ENCODE assay signal across 1 cellular context in genomic region chr10:69410487-69410886, GRCh38.
A peak's percentile ranks its signal among the peaks of the same experiment; 100 is the strongest.
TF ChIP-seq lines count a peak whose summit lies in the region.

No MANE protein-coding gene starts in this region.

TF ChIP-seq in K562, 482 proteins besides CTCF, POLR2A, EP300 and RAD21 (continued from another document and continues in another):
- TF ChIP-seq, protein P1, sequence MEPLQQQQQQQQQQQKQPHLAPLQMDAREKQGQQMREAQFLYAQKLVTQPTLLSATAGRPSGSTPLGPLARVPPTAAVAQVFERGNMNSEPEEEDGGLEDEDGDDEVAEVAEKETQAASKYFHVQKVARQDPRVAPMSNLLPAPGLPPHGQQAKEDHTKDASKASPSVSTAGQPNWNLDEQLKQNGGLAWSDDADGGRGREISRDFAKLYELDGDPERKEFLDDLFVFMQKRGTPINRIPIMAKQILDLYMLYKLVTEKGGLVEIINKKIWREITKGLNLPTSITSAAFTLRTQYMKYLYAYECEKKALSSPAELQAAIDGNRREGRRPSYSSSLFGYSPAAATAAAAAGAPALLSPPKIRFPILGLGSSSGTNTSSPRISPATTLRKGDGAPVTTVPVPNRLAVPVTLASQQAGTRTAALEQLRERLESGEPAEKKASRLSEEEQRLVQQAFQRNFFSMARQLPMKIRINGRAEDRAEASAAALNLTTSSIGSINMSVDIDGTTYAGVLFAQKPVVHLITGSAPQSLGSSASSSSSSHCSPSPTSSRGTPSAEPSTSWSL (CRISPR knock-in tag; IDR thresholded peaks at IDR 0.05; ENCODE audit: borderline replicate concordance) = peak; percentile 90; the same call in 1 of the 2 replicates
- peak; percentile 61; the same call in 1 of the 2 replicates for TF ChIP-seq CREB5 (CRISPR knock-in tag; IDR thresholded peaks at IDR 0.05)
- 0 out of 2 replicates have a peak, but pooled peaks have one; percentile 21 for TF ChIP-seq BCL6 (CRISPR knock-in tag; IDR thresholded peaks at IDR 0.05)
- TF ChIP-seq GMEB1 (CRISPR knock-in tag; IDR thresholded peaks at IDR 0.05) = peak; percentile 63; the same call in 1 of the 2 replicates
- no peak for TF ChIP-seq FOXO4 (CRISPR knock-in tag; IDR thresholded peaks at IDR 0.05)
- TF ChIP-seq, protein P2, sequence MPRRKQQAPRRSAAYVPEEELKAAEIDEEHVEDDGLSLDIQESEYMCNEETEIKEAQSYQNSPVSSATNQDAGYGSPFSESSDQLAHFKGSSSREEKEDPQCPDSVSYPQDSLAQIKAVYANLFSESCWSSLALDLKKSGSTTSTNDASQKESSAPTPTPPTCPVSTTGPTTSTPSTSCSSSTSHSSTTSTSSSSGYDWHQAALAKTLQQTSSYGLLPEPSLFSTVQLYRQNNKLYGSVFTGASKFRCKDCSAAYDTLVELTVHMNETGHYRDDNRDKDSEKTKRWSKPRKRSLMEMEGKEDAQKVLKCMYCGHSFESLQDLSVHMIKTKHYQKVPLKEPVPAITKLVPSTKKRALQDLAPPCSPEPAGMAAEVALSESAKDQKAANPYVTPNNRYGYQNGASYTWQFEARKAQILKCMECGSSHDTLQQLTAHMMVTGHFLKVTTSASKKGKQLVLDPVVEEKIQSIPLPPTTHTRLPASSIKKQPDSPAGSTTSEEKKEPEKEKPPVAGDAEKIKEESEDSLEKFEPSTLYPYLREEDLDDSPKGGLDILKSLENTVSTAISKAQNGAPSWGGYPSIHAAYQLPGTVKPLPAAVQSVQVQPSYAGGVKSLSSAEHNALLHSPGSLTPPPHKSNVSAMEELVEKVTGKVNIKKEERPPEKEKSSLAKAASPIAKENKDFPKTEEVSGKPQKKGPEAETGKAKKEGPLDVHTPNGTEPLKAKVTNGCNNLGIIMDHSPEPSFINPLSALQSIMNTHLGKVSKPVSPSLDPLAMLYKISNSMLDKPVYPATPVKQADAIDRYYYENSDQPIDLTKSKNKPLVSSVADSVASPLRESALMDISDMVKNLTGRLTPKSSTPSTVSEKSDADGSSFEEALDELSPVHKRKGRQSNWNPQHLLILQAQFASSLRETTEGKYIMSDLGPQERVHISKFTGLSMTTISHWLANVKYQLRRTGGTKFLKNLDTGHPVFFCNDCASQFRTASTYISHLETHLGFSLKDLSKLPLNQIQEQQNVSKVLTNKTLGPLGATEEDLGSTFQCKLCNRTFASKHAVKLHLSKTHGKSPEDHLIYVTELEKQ (CRISPR knock-in tag; IDR thresholded peaks at IDR 0.05) = peak; percentile 83
- TF ChIP-seq ZNF592 (IDR thresholded peaks at IDR 0.05) = peak; percentile 94
- 0 out of 2 replicates have a peak, but pooled peaks have one; percentile 49 for TF ChIP-seq ZNF398 (CRISPR knock-in tag; IDR thresholded peaks at IDR 0.05)
- TF ChIP-seq MEF2D (tag; conservative IDR thresholded peaks at IDR 0.05; ENCODE audit: low read depth) = peak; percentile 94
- peak; percentile 79; the same call in 1 of the 2 replicates for TF ChIP-seq ZNF79 (CRISPR knock-in tag; IDR thresholded peaks at IDR 0.05; ENCODE audit: low read depth)
- peak; percentile 91 for TF ChIP-seq SMAD4 (CRISPR knock-in tag; conservative IDR thresholded peaks at IDR 0.05)
- TF ChIP-seq DDX20 (tag; IDR thresholded peaks at IDR 0.05; ENCODE audit: low read depth) = peak; percentile 89
- peak; percentile 64; the same call in 1 of the 2 replicates for TF ChIP-seq ZNF165 (CRISPR knock-in tag; IDR thresholded peaks at IDR 0.05; ENCODE audit: borderline replicate concordance)
- TF ChIP-seq ZNF445 (CRISPR knock-in tag; IDR thresholded peaks at IDR 0.05; ENCODE audit: low read depth) = no peak
- 0 out of 2 replicates have a peak, but pooled peaks have one; percentile 47 for TF ChIP-seq ILK (tag; IDR thresholded peaks at IDR 0.05; ENCODE audit: borderline replicate concordance, low read depth)
- TF ChIP-seq RAD51 (IDR thresholded peaks at IDR 0.05; ENCODE audit: borderline replicate concordance, low read depth) = no peak
- 0 out of 2 replicates have a peak, but pooled peaks have one; percentile 52 for TF ChIP-seq E2F3 (CRISPR knock-in tag; IDR thresholded peaks at IDR 0.05)
- TF ChIP-seq, protein P3, sequence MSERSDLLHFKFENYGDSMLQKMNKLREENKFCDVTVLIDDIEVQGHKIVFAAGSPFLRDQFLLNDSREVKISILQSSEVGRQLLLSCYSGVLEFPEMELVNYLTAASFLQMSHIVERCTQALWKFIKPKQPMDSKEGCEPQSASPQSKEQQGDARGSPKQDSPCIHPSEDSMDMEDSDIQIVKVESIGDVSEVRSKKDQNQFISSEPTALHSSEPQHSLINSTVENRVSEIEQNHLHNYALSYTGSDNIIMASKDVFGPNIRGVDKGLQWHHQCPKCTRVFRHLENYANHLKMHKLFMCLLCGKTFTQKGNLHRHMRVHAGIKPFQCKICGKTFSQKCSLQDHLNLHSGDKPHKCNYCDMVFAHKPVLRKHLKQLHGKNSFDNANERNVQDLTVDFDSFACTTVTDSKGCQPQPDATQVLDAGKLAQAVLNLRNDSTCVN (CRISPR knock-in tag; IDR thresholded peaks at IDR 0.05) = peak; percentile 63; the same call in 1 of the 2 replicates
- TF ChIP-seq ZNF197 (CRISPR knock-in tag; IDR thresholded peaks at IDR 0.05; ENCODE audit: low read depth) = peak; percentile 61; the same call in 1 of the 2 replicates
- TF ChIP-seq ZSCAN32 (CRISPR knock-in tag; IDR thresholded peaks at IDR 0.05) = 0 out of 2 replicates have a peak, but pooled peaks have one; percentile 44
- TF ChIP-seq, protein P4, sequence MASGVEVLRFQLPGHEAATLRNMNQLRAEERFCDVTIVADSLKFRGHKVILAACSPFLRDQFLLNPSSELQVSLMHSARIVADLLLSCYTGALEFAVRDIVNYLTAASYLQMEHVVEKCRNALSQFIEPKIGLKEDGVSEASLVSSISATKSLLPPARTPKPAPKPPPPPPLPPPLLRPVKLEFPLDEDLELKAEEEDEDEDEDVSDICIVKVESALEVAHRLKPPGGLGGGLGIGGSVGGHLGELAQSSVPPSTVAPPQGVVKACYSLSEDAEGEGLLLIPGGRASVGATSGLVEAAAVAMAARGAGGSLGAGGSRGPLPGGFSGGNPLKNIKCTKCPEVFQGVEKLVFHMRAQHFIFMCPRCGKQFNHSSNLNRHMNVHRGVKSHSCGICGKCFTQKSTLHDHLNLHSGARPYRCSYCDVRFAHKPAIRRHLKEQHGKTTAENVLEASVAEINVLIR (CRISPR knock-in tag; IDR thresholded peaks at IDR 0.05) = peak; percentile 57; the same call in 1 of the 2 replicates
- peak; percentile 95 for TF ChIP-seq ZNF583 (CRISPR knock-in tag; IDR thresholded peaks at IDR 0.05)
- no peak for TF ChIP-seq ATF1 (CRISPR knock-in tag; IDR thresholded peaks at IDR 0.05)
- peak; percentile 38; the same call in 1 of the 2 replicates for TF ChIP-seq ATF1 (tag; IDR thresholded peaks at IDR 0.05)
- TF ChIP-seq KLF1 (tag; IDR thresholded peaks at IDR 0.05) = 0 out of 2 replicates have a peak, but pooled peaks have one; percentile 34
- peak; percentile 78; the same call in 1 of the 2 replicates for TF ChIP-seq ERF (CRISPR knock-in tag; IDR thresholded peaks at IDR 0.05)
- TF ChIP-seq YY1 (IDR thresholded peaks at IDR 0.05; ENCODE audit: borderline replicate concordance in 1 of 3, control insufficient read depth in 1 of 3, extremely low read depth in 1 of 3, insufficient read depth in 3 of 3, insufficient read length in 1 of 3, insufficient replicate concordance in 2 of 3, low read depth in 1 of 3, low read length in 2 of 3) = peak in 1 of 3 experiments; percentile 16
- TF ChIP-seq HSF4 (CRISPR knock-in tag; IDR thresholded peaks at IDR 0.05; ENCODE audit: borderline replicate concordance) = peak; percentile 77; the same call in 1 of the 2 replicates
- TF ChIP-seq KLF6 (CRISPR knock-in tag; IDR thresholded peaks at IDR 0.05; ENCODE audit: borderline replicate concordance) = peak; percentile 96
- TF ChIP-seq, protein P5, sequence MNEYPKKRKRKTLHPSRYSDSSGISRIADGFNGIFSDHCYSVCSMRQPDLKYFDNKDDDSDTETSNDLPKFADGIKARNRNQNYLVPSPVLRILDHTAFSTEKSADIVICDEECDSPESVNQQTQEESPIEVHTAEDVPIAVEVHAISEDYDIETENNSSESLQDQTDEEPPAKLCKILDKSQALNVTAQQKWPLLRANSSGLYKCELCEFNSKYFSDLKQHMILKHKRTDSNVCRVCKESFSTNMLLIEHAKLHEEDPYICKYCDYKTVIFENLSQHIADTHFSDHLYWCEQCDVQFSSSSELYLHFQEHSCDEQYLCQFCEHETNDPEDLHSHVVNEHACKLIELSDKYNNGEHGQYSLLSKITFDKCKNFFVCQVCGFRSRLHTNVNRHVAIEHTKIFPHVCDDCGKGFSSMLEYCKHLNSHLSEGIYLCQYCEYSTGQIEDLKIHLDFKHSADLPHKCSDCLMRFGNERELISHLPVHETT (CRISPR knock-in tag; conservative IDR thresholded peaks at IDR 0.05 in 1 of 2, IDR thresholded peaks at IDR 0.05 in 1 of 2) = peak in 1 of 2 experiments; percentile 86; a peak in 2 of 4 replicates
- TF ChIP-seq, protein P6, sequence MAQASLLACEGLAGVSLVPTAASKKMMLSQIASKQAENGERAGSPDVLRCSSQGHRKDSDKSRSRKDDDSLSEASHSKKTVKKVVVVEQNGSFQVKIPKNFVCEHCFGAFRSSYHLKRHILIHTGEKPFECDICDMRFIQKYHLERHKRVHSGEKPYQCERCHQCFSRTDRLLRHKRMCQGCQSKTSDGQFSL (CRISPR knock-in tag; IDR thresholded peaks at IDR 0.05) = no peak
- TF ChIP-seq, protein P6 (tag; IDR thresholded peaks at IDR 0.05) = peak in 1 of 2 experiments; percentile 89; a peak in 2 of 4 replicates
- no peak for TF ChIP-seq MTF1 (CRISPR knock-in tag; IDR thresholded peaks at IDR 0.05; ENCODE audit: borderline replicate concordance)
